Comparison of ENCODE assay signal across 21 cellular contexts in genomic region chr2:20633001-20633400, GRCh38. TPM values are rescaled to one million over a fixed set of nuclear protein-coding genes. Genes with fewer than 3 reads are reported as not detected.
DNase-seq lines count a peak whose midpoint lies in the region; ATAC-seq and TF ChIP-seq lines count a peak whose summit lies in the region.
"Had no signal": no experiment of that assay in that cellular context is flagged by ENCODE, and none has a peak within 500 bp of the region (broad histone marks: within the 10 kb centered on the region; RNA-seq: fewer than 3 reads in every experiment).

No MANE protein-coding gene starts in this region.

- H3K27me3 Mint-ChIP-seq in natural killer cell (ENCODE audit: low read depth in 2 of 2) (no peaks in the 10 kb centered on the region), mesothelial cell of epicardium (ENCODE audit: low read depth) (no peaks in the 10 kb centered on the region)
- H3K27me3 Mint-ChIP-seq in natural killer cell treated with Interleukin-12 subunit alpha and Interleukin-12 subunit beta and Interleukin-15 and Interleukin-18, amount 100 ng/mL, for 72 hours: no peaks in the 10 kb centered on the region
- H3K27me3 Mint-ChIP-seq: activated CD4-positive, alpha-beta T cell treated with anti-CD3 and anti-CD28 coated beads, Interleukin-2, amount 10 ng/mL, durations not matched to agents 24 days and 14 days; activated naive CD8-positive, alpha-beta T cell treated with anti-CD3 and anti-CD28 coated beads, Interleukin-2, amount 10 ng/mL, durations not matched to agents 7 days and 5 days; IgD-negative memory B cell; memory B cell; stimulated activated naive CD8-positive, alpha-beta T cell treated with anti-CD3 and anti-CD28 coated beads, Interleukin-15, amount 100 ng/mL, for 72 hours had no signal

- H3K36me3 ChIP-seq in osteoblast (ENCODE audit: insufficient read depth, low read length): peaks cover 7% of the 10 kb centered on the region
- H3K36me3 ChIP-seq: SJCRH30 had no signal

- TF ChIP-seq CTCF in natural killer cell (IDR thresholded peaks at IDR 0.05) (no peak), coronary artery (IDR thresholded peaks at IDR 0.05) (no peak), osteoblast (IDR thresholded peaks at IDR 0.05; ENCODE audit: extremely low read depth, low read depth, low read length) (no peak), mesothelial cell of epicardium (IDR thresholded peaks at IDR 0.05; ENCODE audit: unreplicated experiment) (no peak)

- no peaks in the 10 kb centered on the region for H3K9me3 ChIP-seq in osteoblast (ENCODE audit: low read depth, low read length)
- H3K9me3 ChIP-seq: psoas muscle, SJCRH30 had no signal

- H3K27ac ChIP-seq in coronary artery (peak overlapping the region; percentile 54 to 96), osteoblast (ENCODE audit: low read depth, low read length) (no peak overlapping the region)
- H3K27ac ChIP-seq: psoas muscle had no signal

- H3K36me3 Mint-ChIP-seq in natural killer cell: no peaks in the 10 kb centered on the region
- H3K36me3 Mint-ChIP-seq in natural killer cell treated with Interleukin-12 subunit alpha and Interleukin-12 subunit beta and Interleukin-15 and Interleukin-18, amount 100 ng/mL, for 72 hours: no peaks in the 10 kb centered on the region
- H3K36me3 Mint-ChIP-seq in mesothelial cell of epicardium: peaks cover 7% of the 10 kb centered on the region
- H3K36me3 Mint-ChIP-seq: activated naive CD8-positive, alpha-beta T cell treated with anti-CD3 and anti-CD28 coated beads, Interleukin-2, amount 10 ng/mL, durations not matched to agents 7 days and 5 days had no signal

- no peak overlapping the region for H3K4me2 ChIP-seq in osteoblast (ENCODE audit: insufficient read depth, low read length)

- no peak overlapping the region for H3K4me3 Mint-ChIP-seq in natural killer cell
- H3K4me3 Mint-ChIP-seq in natural killer cell treated with Interleukin-12 subunit alpha and Interleukin-12 subunit beta and Interleukin-15 and Interleukin-18, amount 100 ng/mL, for 72 hours: no peak overlapping the region
- no peak overlapping the region for H3K4me3 Mint-ChIP-seq in mesothelial cell of epicardium
- H3K4me3 Mint-ChIP-seq: activated CD4-positive, alpha-beta T cell treated with anti-CD3 and anti-CD28 coated beads, Interleukin-2, amount 10 ng/mL, durations not matched to agents 24 days and 14 days; activated naive CD8-positive, alpha-beta T cell treated with anti-CD3 and anti-CD28 coated beads, Interleukin-2, amount 10 ng/mL, durations not matched to agents 7 days and 5 days; memory B cell; stimulated activated naive CD8-positive, alpha-beta T cell treated with anti-CD3 and anti-CD28 coated beads, Interleukin-15, amount 100 ng/mL, for 72 hours had no signal

- no peaks in the 10 kb centered on the region for H3K79me2 ChIP-seq in osteoblast (ENCODE audit: insufficient read depth, low read length)

- H3K27me3 ChIP-seq in osteoblast (ENCODE audit: insufficient read depth, low read length): no peaks in the 10 kb centered on the region
- H3K27me3 ChIP-seq: SJCRH30 had no signal

- H3K27ac Mint-ChIP-seq in natural killer cell: peak overlapping the region; percentile 13 to 21
- peak overlapping the region in 1 of 2 donors; percentile 33 for H3K27ac Mint-ChIP-seq in natural killer cell treated with Interleukin-12 subunit alpha and Interleukin-12 subunit beta and Interleukin-15 and Interleukin-18, amount 100 ng/mL, for 72 hours
- H3K27ac Mint-ChIP-seq in mesothelial cell of epicardium: no peak overlapping the region
- H3K27ac Mint-ChIP-seq: activated CD4-positive, alpha-beta T cell treated with anti-CD3 and anti-CD28 coated beads, Interleukin-2, amount 10 ng/mL, durations not matched to agents 24 days and 14 days; activated naive CD8-positive, alpha-beta T cell treated with anti-CD3 and anti-CD28 coated beads, Interleukin-2, amount 10 ng/mL, durations not matched to agents 7 days and 5 days had no signal

- no peaks in the 10 kb centered on the region for H3K9me3 Mint-ChIP-seq in natural killer cell
- no peaks in the 10 kb centered on the region for H3K9me3 Mint-ChIP-seq in natural killer cell treated with Interleukin-12 subunit alpha and Interleukin-12 subunit beta and Interleukin-15 and Interleukin-18, amount 100 ng/mL, for 72 hours
- H3K9me3 Mint-ChIP-seq in mesothelial cell of epicardium: no peaks in the 10 kb centered on the region
- H3K9me3 Mint-ChIP-seq: activated CD4-positive, alpha-beta T cell treated with anti-CD3 and anti-CD28 coated beads, Interleukin-2, amount 10 ng/mL, durations not matched to agents 24 days and 14 days; activated naive CD8-positive, alpha-beta T cell treated with anti-CD3 and anti-CD28 coated beads, Interleukin-2, amount 10 ng/mL, durations not matched to agents 7 days and 5 days; IgD-negative memory B cell; memory B cell; stimulated activated naive CD8-positive, alpha-beta T cell treated with anti-CD3 and anti-CD28 coated beads, Interleukin-15, amount 100 ng/mL, for 72 hours had no signal

- DNase-seq in natural killer cell: no peak
- no peak for DNase-seq in natural killer cell treated with Interleukin-12 subunit alpha and Interleukin-12 subunit beta and Interleukin-15 and Interleukin-18, amount 100 ng/mL, for 72 hours (ENCODE audit: low spot score)
- no peak for DNase-seq in coronary artery (ENCODE audit: low spot score)
- peak; percentile 54 for DNase-seq in osteoblast (ENCODE audit: insufficient read length, low spot score, missing footprints)
- no peak for DNase-seq in mesothelial cell of epicardium (ENCODE audit: low spot score in 2 of 2, unreplicated experiment in 2 of 2)
- DNase-seq in NAMALWA (ENCODE audit: low spot score): no peak
- DNase-seq: activated CD4-positive, alpha-beta T cell treated with anti-CD3 and anti-CD28 coated beads, Interleukin-2, amount 10 ng/mL, durations not matched to agents 24 days and 14 days; activated naive CD8-positive, alpha-beta T cell treated with anti-CD3 and anti-CD28 coated beads, Interleukin-2, amount 10 ng/mL, durations not matched to agents 7 days and 5 days; C1 segment of cervical spinal cord; NCI-H187; NCI-H2227 treated with DMSO at 0.1 percent for 48 hours; NCI-H82; stimulated activated CD4-positive, alpha-beta T cell treated with anti-CD3 and anti-CD28 coated beads, Interleukin-4, amount 100 ng/mL, for 24 hours; stimulated activated naive CD8-positive, alpha-beta T cell treated with anti-CD3 and anti-CD28 coated beads, Interleukin-15, amount 100 ng/mL, for 72 hours had no signal

- H2AFZ ChIP-seq in osteoblast (ENCODE audit: low read length): no peak overlapping the region

- H3K4me1 ChIP-seq in osteoblast (ENCODE audit: insufficient read depth, low read length): peaks cover 12% of the 10 kb centered on the region

- peaks cover 12 to 25% of the 10 kb centered on the region in 2 donors for H3K4me1 Mint-ChIP-seq in natural killer cell
- H3K4me1 Mint-ChIP-seq in natural killer cell treated with Interleukin-12 subunit alpha and Interleukin-12 subunit beta and Interleukin-15 and Interleukin-18, amount 100 ng/mL, for 72 hours (ENCODE audit: low read depth in 2 of 2): peaks cover 0 to 11% of the 10 kb centered on the region in 2 donors
- peaks cover 23% of the 10 kb centered on the region for H3K4me1 Mint-ChIP-seq in mesothelial cell of epicardium
- H3K4me1 Mint-ChIP-seq: activated CD4-positive, alpha-beta T cell treated with anti-CD3 and anti-CD28 coated beads, Interleukin-2, amount 10 ng/mL, durations not matched to agents 24 days and 14 days had no signal

- intact Hi-C loops in natural killer cell (cut with micrococcal nuclease): no loop called here

- H4K20me1 ChIP-seq in osteoblast (ENCODE audit: insufficient read depth, low read length): no peaks in the 10 kb centered on the region

- no peak overlapping the region for H3K4me3 ChIP-seq in coronary artery
- H3K4me3 ChIP-seq in osteoblast (ENCODE audit: insufficient read depth, low read length): no peak overlapping the region
- H3K4me3 ChIP-seq: psoas muscle, SJCRH30 had no signal

- ATAC-seq in natural killer cell: no peak
- ATAC-seq in natural killer cell treated with Interleukin-12 subunit alpha and Interleukin-12 subunit beta and Interleukin-15 and Interleukin-18, amount 100 ng/mL, for 72 hours: no peak
- no peak for ATAC-seq in SK-N-SH treated with all-trans-retinoic acid at 6 μM for 48 hours
- ATAC-seq in GM19035 (IDR thresholded peaks at IDR 0.05; ENCODE audit: unreplicated experiment): no peak
- ATAC-seq: stimulated activated naive CD8-positive, alpha-beta T cell treated with anti-CD3 and anti-CD28 coated beads, Interleukin-15, amount 100 ng/mL, for 72 hours had no signal

TF ChIP-seq in SK-N-SH treated with all-trans-retinoic acid at 6 μM for 48 hours, 23 proteins besides CTCF, POLR2A, EP300 and RAD21 (continues in another document):
- TF ChIP-seq, protein P1, sequence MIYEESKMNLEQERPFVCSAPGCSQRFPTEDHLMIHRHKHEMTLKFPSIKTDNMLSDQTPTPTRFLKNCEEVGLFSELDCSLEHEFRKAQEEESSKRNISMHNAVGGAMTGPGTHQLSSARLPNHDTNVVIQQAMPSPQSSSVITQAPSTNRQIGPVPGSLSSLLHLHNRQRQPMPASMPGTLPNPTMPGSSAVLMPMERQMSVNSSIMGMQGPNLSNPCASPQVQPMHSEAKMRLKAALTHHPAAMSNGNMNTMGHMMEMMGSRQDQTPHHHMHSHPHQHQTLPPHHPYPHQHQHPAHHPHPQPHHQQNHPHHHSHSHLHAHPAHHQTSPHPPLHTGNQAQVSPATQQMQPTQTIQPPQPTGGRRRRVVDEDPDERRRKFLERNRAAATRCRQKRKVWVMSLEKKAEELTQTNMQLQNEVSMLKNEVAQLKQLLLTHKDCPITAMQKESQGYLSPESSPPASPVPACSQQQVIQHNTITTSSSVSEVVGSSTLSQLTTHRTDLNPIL (CRISPR knock-in tag; IDR thresholded peaks at IDR 0.05; ENCODE audit: low read depth): no peak
- no peak for TF ChIP-seq ESRRG (CRISPR knock-in tag; IDR thresholded peaks at IDR 0.05)
- no peak for TF ChIP-seq ZFP30 (CRISPR knock-in tag; IDR thresholded peaks at IDR 0.05)
- no peak for TF ChIP-seq RARB (CRISPR knock-in tag; IDR thresholded peaks at IDR 0.05)
- TF ChIP-seq ZFP3 (CRISPR knock-in tag; IDR thresholded peaks at IDR 0.05): no peak
- no peak for TF ChIP-seq TCF4 (CRISPR knock-in tag; IDR thresholded peaks at IDR 0.05; ENCODE audit: borderline replicate concordance)
- no peak for TF ChIP-seq CSDC2 (CRISPR knock-in tag; IDR thresholded peaks at IDR 0.05)
- TF ChIP-seq ZC3H10 (CRISPR knock-in tag; IDR thresholded peaks at IDR 0.05): no peak
- TF ChIP-seq BACH2 (CRISPR knock-in tag; IDR thresholded peaks at IDR 0.05; ENCODE audit: borderline replicate concordance): no peak

RNA-seq across cellular contexts. Expression of gene HS1BP3, which starts 17.9 kb away (rescaled TPM):
- total RNA-seq in natural killer cell (10 to 100 TPM; 17.4 to 25.7 (median 22.8) TPM), osteoblast (47.4 and 47.8 TPM in 2 replicates), mesothelial cell of epicardium (14.3 to 16.5 TPM (median 14.6 TPM) in 3 replicates)
- total RNA-seq in natural killer cell treated with Interleukin-12 subunit alpha and Interleukin-12 subunit beta and Interleukin-15 and Interleukin-18, amount 100 ng/mL, for 72 hours: 1 to 10 TPM; 5.8 to 9.3 TPM

RNA-seq across cellular contexts. Expression of gene GDF7, which starts 33.9 kb away (rescaled TPM):
- total RNA-seq in natural killer cell (under 1 TPM; 0.02 to 0.10 (median 0.05) TPM), osteoblast (under 0.01 TPM in 1 of 2 replicates, not detected in the other), mesothelial cell of epicardium (3.0 to 3.2 TPM (median 3.1 TPM) in 3 replicates)
- under 1 TPM in 1 of 2 donors, not detected in 1; 0.02 TPM for total RNA-seq in natural killer cell treated with Interleukin-12 subunit alpha and Interleukin-12 subunit beta and Interleukin-15 and Interleukin-18, amount 100 ng/mL, for 72 hours
- total RNA-seq: activated naive CD8-positive, alpha-beta T cell treated with anti-CD3 and anti-CD28 coated beads, Interleukin-2, amount 10 ng/mL, durations not matched to agents 7 days and 5 days; T-helper 1 cell treated with Interleukin-12 subunit alpha and Interleukin-12 subunit beta and Interleukin-4 antibody, amounts not matched to agents 30 ng/mL and 1 ng/mL, for 36 hours had no signal
